In the genomic region with DNA sequence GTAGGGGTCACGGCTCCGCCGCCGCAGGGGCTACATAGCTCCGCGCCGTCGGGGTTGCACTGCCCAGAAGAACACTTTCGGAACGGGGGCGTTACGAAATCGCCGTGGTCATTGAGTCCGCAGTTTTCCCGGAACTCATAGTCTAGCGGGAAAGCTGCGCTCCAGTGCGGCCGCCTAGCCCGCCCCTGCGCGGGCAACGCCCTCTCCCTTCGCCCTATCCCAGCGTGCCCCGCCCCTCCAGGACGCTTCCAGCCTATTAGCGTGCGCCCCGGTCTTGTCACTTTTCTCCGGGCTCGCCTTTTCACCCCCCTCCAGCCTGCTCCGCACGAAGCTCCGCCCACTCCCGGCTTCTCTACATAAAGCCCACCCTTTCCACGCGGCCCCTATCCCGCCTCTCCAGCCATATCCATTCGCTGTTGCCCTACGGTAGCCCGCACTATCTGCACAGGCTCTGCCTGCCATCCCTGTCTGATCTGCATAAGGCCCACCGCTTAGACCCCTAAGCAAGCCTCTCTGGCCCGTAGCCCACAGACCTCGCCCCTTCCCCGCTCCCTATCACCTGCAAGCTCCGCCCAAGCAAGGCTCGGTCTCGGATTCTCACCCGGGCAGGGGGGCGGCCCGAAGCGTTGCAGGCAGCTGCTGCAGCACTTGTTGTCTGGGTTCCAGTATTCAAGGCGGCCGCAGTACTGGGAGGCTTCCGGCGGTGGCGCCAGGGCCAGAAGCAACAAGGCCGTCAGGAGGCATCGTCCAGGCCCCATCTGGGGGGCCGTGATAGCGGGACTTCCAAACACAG, we compare ENCODE assay signal across 1 cellular context.
TF ChIP-seq lines count a peak whose summit lies in the region.

No MANE protein-coding gene starts in this region.

TF ChIP-seq in HepG2, 621 proteins besides CTCF, POLR2A, EP300 and RAD21 (continued from another document and continues in another):
- TF ChIP-seq AHDC1 (CRISPR knock-in tag; IDR thresholded peaks at IDR 0.05; ENCODE audit: borderline replicate concordance) (no peak), ZBTB33 (CRISPR knock-in tag; IDR thresholded peaks at IDR 0.05) (no peak; the same call in 1 of the 2 replicates), THYN1 (CRISPR knock-in tag; IDR thresholded peaks at IDR 0.05; ENCODE audit: borderline replicate concordance, low read depth) (no peak), AKAP8 (CRISPR knock-in tag; IDR thresholded peaks at IDR 0.05) (no peak), MED1 (CRISPR knock-in tag; IDR thresholded peaks at IDR 0.05) (peak; percentile 41), BCLAF1 (IDR thresholded peaks at IDR 0.05) (no peak), SPEN (CRISPR knock-in tag; IDR thresholded peaks at IDR 0.05; ENCODE audit: low read depth) (no peak; the same call in 1 of the 2 replicates), ZBTB7A (CRISPR knock-in tag; IDR thresholded peaks at IDR 0.05) (no peak), NFE2 (CRISPR knock-in tag; IDR thresholded peaks at IDR 0.05) (no peak), TRIM24 (CRISPR knock-in tag; IDR thresholded peaks at IDR 0.05) (no peak), RXRA (CRISPR knock-in tag; IDR thresholded peaks at IDR 0.05) (peak; percentile 42; the same call in 1 of the 2 replicates), NFKB2 (CRISPR knock-in tag; IDR thresholded peaks at IDR 0.05; ENCODE audit: borderline replicate concordance) (no peak), MXD3 (CRISPR knock-in tag; IDR thresholded peaks at IDR 0.05) (peak; percentile 60), TCF7 (IDR thresholded peaks at IDR 0.05; ENCODE audit: low read depth) (no peak), SP1 (IDR thresholded peaks at IDR 0.05) (no peak), SP1 (CRISPR knock-in tag; IDR thresholded peaks at IDR 0.05) (peak; percentile 80), ZMYM3 (CRISPR knock-in tag; IDR thresholded peaks at IDR 0.05) (0 out of 2 replicates have a peak, but pooled peaks have one; percentile 12), ZC3H13 (CRISPR knock-in tag; IDR thresholded peaks at IDR 0.05) (no peak), ATF1 (CRISPR knock-in tag; IDR thresholded peaks at IDR 0.05) (no peak), EZH2 (conservative IDR thresholded peaks at IDR 0.05; ENCODE audit: low read depth, low read length) (no peak), ZNF232 (CRISPR knock-in tag; IDR thresholded peaks at IDR 0.05; ENCODE audit: borderline replicate concordance) (no peak), NRL (CRISPR knock-in tag; IDR thresholded peaks at IDR 0.05; ENCODE audit: borderline replicate concordance) (peak; percentile 64; the same call in 1 of the 2 replicates), HMGA1 (CRISPR knock-in tag; conservative IDR thresholded peaks at IDR 0.05) (no peak), ZNF230 (CRISPR knock-in tag; IDR thresholded peaks at IDR 0.05) (peak; percentile 60; the same call in 1 of the 2 replicates), HOXA9 (CRISPR knock-in tag; IDR thresholded peaks at IDR 0.05; ENCODE audit: borderline replicate concordance) (peak; percentile 57; the same call in 1 of the 2 replicates), ZNF326 (CRISPR knock-in tag; IDR thresholded peaks at IDR 0.05; ENCODE audit: borderline replicate concordance) (no peak), SNRNP70 (IDR thresholded peaks at IDR 0.05; ENCODE audit: low read depth, low read length) (no peak), TMF1 (CRISPR knock-in tag; IDR thresholded peaks at IDR 0.05; ENCODE audit: low read depth) (no peak), ZNF329 (CRISPR knock-in tag; IDR thresholded peaks at IDR 0.05; ENCODE audit: low read depth) (peak; percentile 84; the same call in 1 of the 2 replicates), MAFF (IDR thresholded peaks at IDR 0.05; ENCODE audit: low read depth, low read length) (no peak), ZNF781 (CRISPR knock-in tag; IDR thresholded peaks at IDR 0.05; ENCODE audit: borderline replicate concordance, not compliant biosample characterization) (peak; percentile 34), SP2 (CRISPR knock-in tag; IDR thresholded peaks at IDR 0.05) (peak; percentile 89), ZNF382 (CRISPR knock-in tag; IDR thresholded peaks at IDR 0.05; ENCODE audit: borderline replicate concordance) (no peak), ZNF280B (CRISPR knock-in tag; IDR thresholded peaks at IDR 0.05; ENCODE audit: borderline replicate concordance) (peak; percentile 44; the same call in 1 of the 2 replicates), SUZ12 (IDR thresholded peaks at IDR 0.05; ENCODE audit: low read depth, low read length) (no peak)
- TF ChIP-seq, protein P1, sequence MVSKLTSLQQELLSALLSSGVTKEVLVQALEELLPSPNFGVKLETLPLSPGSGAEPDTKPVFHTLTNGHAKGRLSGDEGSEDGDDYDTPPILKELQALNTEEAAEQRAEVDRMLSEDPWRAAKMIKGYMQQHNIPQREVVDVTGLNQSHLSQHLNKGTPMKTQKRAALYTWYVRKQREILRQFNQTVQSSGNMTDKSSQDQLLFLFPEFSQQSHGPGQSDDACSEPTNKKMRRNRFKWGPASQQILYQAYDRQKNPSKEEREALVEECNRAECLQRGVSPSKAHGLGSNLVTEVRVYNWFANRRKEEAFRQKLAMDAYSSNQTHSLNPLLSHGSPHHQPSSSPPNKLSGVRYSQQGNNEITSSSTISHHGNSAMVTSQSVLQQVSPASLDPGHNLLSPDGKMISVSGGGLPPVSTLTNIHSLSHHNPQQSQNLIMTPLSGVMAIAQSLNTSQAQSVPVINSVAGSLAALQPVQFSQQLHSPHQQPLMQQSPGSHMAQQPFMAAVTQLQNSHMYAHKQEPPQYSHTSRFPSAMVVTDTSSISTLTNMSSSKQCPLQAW (CRISPR knock-in tag; IDR thresholded peaks at IDR 0.05): peak; percentile 81
- TF ChIP-seq, protein P2, sequence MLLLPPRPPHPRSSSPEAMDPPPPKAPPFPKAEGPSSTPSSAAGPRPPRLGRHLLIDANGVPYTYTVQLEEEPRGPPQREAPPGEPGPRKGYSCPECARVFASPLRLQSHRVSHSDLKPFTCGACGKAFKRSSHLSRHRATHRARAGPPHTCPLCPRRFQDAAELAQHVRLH (CRISPR knock-in tag; IDR thresholded peaks at IDR 0.05; ENCODE audit: borderline replicate concordance, low read depth): no peak; the same call in 1 of the 2 replicates
- TF ChIP-seq, protein P3, sequence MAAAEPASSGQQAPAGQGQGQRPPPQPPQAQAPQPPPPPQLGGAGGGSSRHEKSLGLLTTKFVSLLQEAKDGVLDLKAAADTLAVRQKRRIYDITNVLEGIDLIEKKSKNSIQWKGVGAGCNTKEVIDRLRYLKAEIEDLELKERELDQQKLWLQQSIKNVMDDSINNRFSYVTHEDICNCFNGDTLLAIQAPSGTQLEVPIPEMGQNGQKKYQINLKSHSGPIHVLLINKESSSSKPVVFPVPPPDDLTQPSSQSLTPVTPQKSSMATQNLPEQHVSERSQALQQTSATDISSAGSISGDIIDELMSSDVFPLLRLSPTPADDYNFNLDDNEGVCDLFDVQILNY (CRISPR knock-in tag; conservative IDR thresholded peaks at IDR 0.05): peak; percentile 59; the same call in 1 of the 2 replicates
- TF ChIP-seq, protein P4, sequence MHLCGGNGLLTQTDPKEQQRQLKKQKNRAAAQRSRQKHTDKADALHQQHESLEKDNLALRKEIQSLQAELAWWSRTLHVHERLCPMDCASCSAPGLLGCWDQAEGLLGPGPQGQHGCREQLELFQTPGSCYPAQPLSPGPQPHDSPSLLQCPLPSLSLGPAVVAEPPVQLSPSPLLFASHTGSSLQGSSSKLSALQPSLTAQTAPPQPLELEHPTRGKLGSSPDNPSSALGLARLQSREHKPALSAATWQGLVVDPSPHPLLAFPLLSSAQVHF (CRISPR knock-in tag; IDR thresholded peaks at IDR 0.05): no peak
- TF ChIP-seq, protein P5, sequence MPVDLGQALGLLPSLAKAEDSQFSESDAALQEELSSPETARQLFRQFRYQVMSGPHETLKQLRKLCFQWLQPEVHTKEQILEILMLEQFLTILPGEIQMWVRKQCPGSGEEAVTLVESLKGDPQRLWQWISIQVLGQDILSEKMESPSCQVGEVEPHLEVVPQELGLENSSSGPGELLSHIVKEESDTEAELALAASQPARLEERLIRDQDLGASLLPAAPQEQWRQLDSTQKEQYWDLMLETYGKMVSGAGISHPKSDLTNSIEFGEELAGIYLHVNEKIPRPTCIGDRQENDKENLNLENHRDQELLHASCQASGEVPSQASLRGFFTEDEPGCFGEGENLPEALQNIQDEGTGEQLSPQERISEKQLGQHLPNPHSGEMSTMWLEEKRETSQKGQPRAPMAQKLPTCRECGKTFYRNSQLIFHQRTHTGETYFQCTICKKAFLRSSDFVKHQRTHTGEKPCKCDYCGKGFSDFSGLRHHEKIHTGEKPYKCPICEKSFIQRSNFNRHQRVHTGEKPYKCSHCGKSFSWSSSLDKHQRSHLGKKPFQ (CRISPR knock-in tag; IDR thresholded peaks at IDR 0.05; ENCODE audit: insufficient replicate concordance): peak; percentile 85
